Comparison of ENCODE assay signal across 8 cellular contexts in the genomic region with DNA sequence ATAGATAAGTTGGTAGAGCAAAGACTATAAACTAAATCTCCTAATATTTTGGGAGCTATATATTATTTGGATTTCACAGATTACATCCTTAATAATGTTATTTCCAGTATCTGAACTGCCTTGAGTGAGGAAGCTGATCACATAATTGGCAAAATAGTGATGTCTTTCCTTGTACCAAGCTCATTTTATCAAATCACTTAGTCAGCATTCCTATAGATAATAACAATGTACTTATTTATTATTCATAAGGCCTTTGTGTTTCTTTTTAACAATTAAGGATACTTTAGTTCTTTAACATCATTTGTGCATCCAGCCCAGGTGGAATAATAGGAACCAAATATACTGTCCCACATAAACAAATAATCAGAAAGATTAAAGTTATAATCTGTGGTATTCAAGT.
"Had no signal": no experiment of that assay in that cellular context is flagged by ENCODE, and none has a peak within 500 bp of the region (broad histone marks: within the 10 kb centered on the region; RNA-seq: fewer than 3 reads in every experiment).

No MANE protein-coding gene starts in this region.

- H2AFZ ChIP-seq: GM23248 had no signal

- H3K9ac ChIP-seq: GM23248, KMS-11 had no signal

- DNase-seq: GM23248, GOT3, H9, HCEC 1CT, KBM-7 had no signal

- FAIRE-seq: H54, HTR-8/SVneo had no signal

- H3K4me2 ChIP-seq: KMS-11 had no signal

- H3K27ac ChIP-seq: GM23248, KMS-11 had no signal

- H3K4me3 ChIP-seq: GM23248 had no signal
